In the genomic region with DNA sequence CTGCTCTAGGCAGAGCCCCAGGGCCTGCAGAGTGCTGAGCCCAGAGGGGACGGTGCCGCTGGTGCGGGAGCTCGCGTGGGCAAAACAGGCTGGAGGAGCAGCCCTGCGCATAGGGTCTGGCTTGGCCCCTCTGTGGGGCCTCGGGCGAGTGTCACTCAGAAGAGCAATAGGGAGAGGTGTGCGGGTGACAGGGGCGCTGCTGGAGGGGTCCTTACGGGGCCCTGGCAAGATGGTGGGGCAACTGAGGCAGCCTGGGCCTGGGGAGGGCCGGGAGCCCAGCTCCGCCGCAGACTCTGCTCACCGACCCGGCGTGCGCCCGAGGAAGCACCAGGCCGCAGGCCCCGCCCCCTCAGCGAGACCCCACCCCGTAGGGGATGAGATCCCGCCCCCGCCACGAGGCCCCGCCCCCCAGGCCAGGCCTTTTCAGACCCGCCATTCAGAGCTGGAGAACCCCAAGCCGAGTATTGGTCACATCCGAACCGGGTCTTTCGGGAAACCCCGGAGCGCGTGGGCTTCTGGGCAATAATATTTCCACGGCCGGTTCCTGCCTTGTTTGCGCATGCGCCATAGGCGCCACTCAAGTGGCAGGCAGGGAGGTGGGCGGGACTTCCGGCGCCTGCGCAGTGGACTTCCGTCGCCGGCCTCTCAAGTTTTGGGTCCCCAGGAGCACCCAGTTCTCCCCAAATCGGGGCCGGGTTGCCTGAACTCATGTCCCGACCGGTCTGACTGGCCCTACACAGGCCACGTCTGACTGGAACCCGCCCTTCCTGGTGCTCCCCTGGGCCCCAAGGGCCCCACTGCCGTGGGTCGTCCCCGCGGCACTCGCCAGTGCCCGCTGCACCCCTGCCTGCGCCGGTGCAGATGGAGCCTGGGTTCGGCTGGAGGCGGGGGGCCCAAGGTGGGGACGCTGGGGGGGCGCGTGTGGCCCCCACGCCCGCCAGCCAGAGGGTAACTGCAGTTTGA, we compare ENCODE assay signal across 8 cellular contexts. TPM values are rescaled to one million over a fixed set of nuclear protein-coding genes. Genes with fewer than 3 reads are reported as not detected.
DNase-seq lines count a peak whose midpoint lies in the region; ATAC-seq, FAIRE-seq and TF ChIP-seq lines count a peak whose summit lies in the region.

No MANE protein-coding gene starts in this region.

- DNase-seq in BJ (ENCODE audit: low read depth) (peak; percentile 93), GM19240 (ENCODE audit: insufficient read length, low spot score) (peak; percentile 100), NCI-H524 (lab: John Stamatoyannopoulos, UW) (peak; percentile 97 to 99)
- DNase-seq in activated CD4-positive, alpha-beta T cell treated with anti-CD3 and anti-CD28 coated beads for 4 hours = peak; percentile 97 to 99
- peak; percentile 96 to 98 (median 97) for DNase-seq in stimulated activated CD4-positive, alpha-beta T cell treated with anti-CD3 and anti-CD28 coated beads, Interleukin-1b, Interleukin-23, amount 100 ng/mL, for 24 hours (ENCODE audit: low read depth in 4 of 4, low spot score in 1 of 4)

- TF ChIP-seq CTCF in BJ (IDR thresholded peaks at IDR 0.05; ENCODE audit: insufficient read depth, low read depth, low read length) = no peak

- no peaks in the 10 kb centered on the region; the same call in 1 of the 2 replicates for H3K36me3 ChIP-seq in BJ (ENCODE audit: control insufficient read depth, insufficient read depth, low read length)

- peak overlapping the region; percentile 90 for H3K27ac ChIP-seq in layer of hippocampus (ENCODE audit: low read depth, low read length)

- peak overlapping the region; percentile 86 for H3K4me3 ChIP-seq in BJ (ENCODE audit: low read depth, low read length)

- H3K27me3 ChIP-seq in BJ (ENCODE audit: control insufficient read depth, insufficient read depth, low read length) (no peaks in the 10 kb centered on the region), layer of hippocampus (ENCODE audit: control insufficient read depth, insufficient read depth, low read length) (peaks cover 4% of the 10 kb centered on the region)

- CTCF ChIA-PET in BJ (lab: Yijun Ruan, JAX) = interaction anchor here (0.5 to 5.6 kb wide), 9 partner anchors 10 to 275 kb away, joined by 3 to 36 read pairs (median 3); a partner anchor contains a TSS

- ATAC-seq in HG03457 (IDR thresholded peaks at IDR 0.05; ENCODE audit: unreplicated experiment) = peak; percentile 52

- peak; percentile 5 for FAIRE-seq in colon (lab: Jason Lieb, UNC)

- POLR2A ChIA-PET in BJ (lab: Charles Lee) = interaction anchor here (0.6 to 0.8 kb wide), 5 partner anchors 21 to 223 kb away, joined by 3 to 7 read pairs (median 4); no protein-coding TSS in a partner anchor

RNA-seq across cellular contexts. Expression of a gene that starts 1.3 kb away (rescaled TPM):
- 0.26 and 0.39 TPM in 2 replicates for polyA plus RNA-seq in BJ (2011; rRNA removed)
- polyA minus RNA-seq in BJ (2011; rRNA and poly(A)+ RNA removed) = not detected in 2 replicates

RNA-seq across cellular contexts. Expression of a gene that starts 1.6 kb away (rescaled TPM):
- 0.58 and 0.74 TPM in 2 replicates for polyA plus RNA-seq in BJ (2011; rRNA removed)
- polyA minus RNA-seq in BJ (2011; rRNA and poly(A)+ RNA removed) = 0.21 and 0.24 TPM in 2 replicates

RNA-seq across cellular contexts. Expression of a gene that starts 3.9 kb away (rescaled TPM):
- polyA plus RNA-seq in BJ (2011; rRNA removed) = not detected in 2 replicates
- polyA minus RNA-seq in BJ (2011; rRNA and poly(A)+ RNA removed) = 0.21 TPM in 1 of 2 replicates, not detected in the other

RNA-seq across cellular contexts. Expression of a gene that starts 7.3 kb away (rescaled TPM):
- polyA plus RNA-seq in BJ (2011; rRNA removed) = not detected in 2 replicates
- not detected in 2 replicates for polyA minus RNA-seq in BJ (2011; rRNA and poly(A)+ RNA removed)

RNA-seq across cellular contexts. Expression of a gene that starts 17.7 kb away (rescaled TPM):
- 263 and 385 TPM in 2 replicates for polyA plus RNA-seq in BJ (2011; rRNA removed)
- polyA minus RNA-seq in BJ (2011; rRNA and poly(A)+ RNA removed) = 213 and 239 TPM in 2 replicates

Comparison
In these comparisons a context has a peak if more than half of its experiments do, and no peak if none do; other contexts are left out.
1. Peak in every context shown above with its lines: DNase-seq, ATAC-seq, H3K4me3 ChIP-seq and H3K27ac ChIP-seq.